In genomic region chr14:49677643-49678042, GRCh38 we compare ENCODE assay signal across 18 cellular contexts. TPM values are rescaled to one million over a fixed set of nuclear protein-coding genes. Genes with fewer than 3 reads are reported as not detected.
A peak's percentile ranks its signal among the peaks of the same experiment; 100 is the strongest.
DNase-seq lines count a peak whose midpoint lies in the region; FAIRE-seq and TF ChIP-seq lines count a peak whose summit lies in the region.
"Had no signal": no experiment of that assay in that cellular context is flagged by ENCODE, and none has a peak within 500 bp of the region (broad histone marks: within the 10 kb centered on the region; RNA-seq: fewer than 3 reads in every experiment).

No MANE protein-coding gene starts in this region.

- WGBS in H1 (ENCODE audit: extremely low coverage in 1 of 2, insufficient coverage in 1 of 2, insufficient read length in 1 of 2, insufficient replicate concordance in 2 of 2, low coverage in 1 of 2, low lambda C conversion rate in 2 of 2, missing lambda C conversion rate in 1 of 2), 2 experiments = 90% methylated on average over 4 of the region's 4 CpGs; no CpG with 5 or more reads in 1 of the 2 experiments

- H3K4me3 ChIP-seq in GM12865 (ENCODE audit: low read depth, low read length) (no peak overlapping the region), Loucy (ENCODE audit: low read length, poor library complexity, severe bottlenecking) (no peak overlapping the region), H1 (ENCODE audit: extremely low read depth in 1 of 4, insufficient read depth in 2 of 4, low read depth in 3 of 4, low read length in 4 of 4) (no peak overlapping the region)
- H3K4me3 ChIP-seq: breast epithelium had no signal

- no peak overlapping the region for H2BK5ac ChIP-seq in H1 (ENCODE audit: low read depth, low read length)

- CTCF ChIA-PET in H1 (lab: Charles Lee; ENCODE audit: partially characterized antibody) = interaction anchor here (0.9 to 1.6 kb wide), 4 partner anchors 9 to 41 kb away, joined by 3 to 4 read pairs (median 3); no protein-coding TSS in a partner anchor

- no peak for TF ChIP-seq EP300 in H1 (IDR thresholded peaks at IDR 0.05; ENCODE audit: borderline replicate concordance in 1 of 2, low read depth in 2 of 2, low read length in 2 of 2)

- peaks cover 1% of the 10 kb centered on the region for H3K4me1 ChIP-seq in Loucy (ENCODE audit: insufficient read depth, low read length, poor library complexity, severe bottlenecking)
- no peaks in the 10 kb centered on the region for H3K4me1 ChIP-seq in H1 (replicated peaks in 1 of 4; ENCODE audit: control insufficient read depth in 3 of 4, insufficient read depth in 4 of 4, low read length in 3 of 4)
- H3K4me1 ChIP-seq: breast epithelium had no signal

- no peak overlapping the region for H3K9ac ChIP-seq in Loucy (ENCODE audit: low read depth, low read length, poor library complexity, severe bottlenecking)
- no peak overlapping the region for H3K9ac ChIP-seq in H1 (replicated peaks in 1 of 4; ENCODE audit: extremely low read depth in 1 of 4, low read depth in 3 of 4, low read length in 3 of 4)

- H4K20me1 ChIP-seq in Loucy (ENCODE audit: insufficient read depth, low read length, poor library complexity, severe bottlenecking) (peaks cover under 1% of the 10 kb centered on the region), H1 (replicated peaks in 1 of 2; ENCODE audit: control insufficient read depth in 1 of 2, insufficient read depth in 2 of 2, low read length in 2 of 2) (peaks cover 0 to 4% of the 10 kb centered on the region in 2 experiments)

- H3K9me3 ChIP-seq in Loucy (ENCODE audit: insufficient read depth, low read depth, low read length) = no peaks in the 10 kb centered on the region
- no peaks in the 10 kb centered on the region for H3K9me3 ChIP-seq in H1 (ENCODE audit: insufficient read depth in 2 of 2, low read depth in 1 of 2, low read length in 1 of 2)
- H3K9me3 ChIP-seq: breast epithelium had no signal

- H3K27me3 ChIP-seq in Loucy (ENCODE audit: insufficient read depth, low read length, poor library complexity, severe bottlenecking) (no peaks in the 10 kb centered on the region), H1 (replicated peaks in 1 of 4; ENCODE audit: control insufficient read depth in 3 of 4, extremely low read depth in 1 of 4, insufficient read depth in 3 of 4, low read length in 3 of 4) (no peaks in the 10 kb centered on the region)
- H3K27me3 ChIP-seq: breast epithelium had no signal

- H3K56ac ChIP-seq in H1 (replicated peaks; ENCODE audit: insufficient read length, low read depth, low read length) = no peak overlapping the region

- H2AFZ ChIP-seq in Loucy (ENCODE audit: low read length) = no peak overlapping the region
- no peak overlapping the region for H2AFZ ChIP-seq in H1 (ENCODE audit: low read length)

- POLR2A ChIA-PET in H1 (lab: Charles Lee; ENCODE audit: partially characterized antibody) = interaction anchor here (0.9 to 1.8 kb wide), 4 partner anchors 10 to 90 kb away, joined by 3 to 11 read pairs (median 4); partner anchors contain the start of genes KLHDC2 and POLE2

- no peak overlapping the region for H2BK20ac ChIP-seq in H1 (ENCODE audit: low read length)

- H3K36me3 Mint-ChIP-seq in osteocyte (ENCODE audit: unreplicated experiment) = peaks cover 3% of the 10 kb centered on the region

- no peak overlapping the region for H3K4ac ChIP-seq in H1 (replicated peaks; ENCODE audit: insufficient read length, low read depth, low read length)

- H3K4me2 ChIP-seq in Loucy (ENCODE audit: low read depth, low read length, poor library complexity, severe bottlenecking) (no peak overlapping the region), H1 (ENCODE audit: insufficient read depth in 1 of 2, low read depth in 2 of 2, low read length in 2 of 2) (no peak overlapping the region)

- H3K79me2 ChIP-seq in Loucy (ENCODE audit: insufficient read depth, low read length) (peaks cover 21% of the 10 kb centered on the region), H1 (ENCODE audit: control insufficient read depth in 1 of 2, insufficient read depth in 2 of 2, low read length in 2 of 2) (no peaks in the 10 kb centered on the region)

- H3K79me1 ChIP-seq in H1 (ENCODE audit: low read depth, low read length) = no peaks in the 10 kb centered on the region

- H2AK5ac ChIP-seq in H1 (ENCODE audit: low read depth, low read length) = no peak overlapping the region

- no peaks in the 10 kb centered on the region for H3F3A ChIP-seq in Loucy (ENCODE audit: low read depth)

- TF ChIP-seq POLR2A in H1 (IDR thresholded peaks at IDR 0.05; ENCODE audit: control extremely low read depth in 1 of 2, low read depth in 2 of 2, low read length in 2 of 2) = no peak

- H4K8ac ChIP-seq in H1 (ENCODE audit: extremely low read depth, insufficient read depth, low read length) = no peak overlapping the region

- no peak overlapping the region for H2BK120ac ChIP-seq in H1 (replicated peaks; ENCODE audit: low read depth, low read length)

- TF ChIP-seq CTCF in GM12865 (IDR thresholded peaks at IDR 0.05; ENCODE audit: insufficient read depth, low read depth, low read length, missing control alignments) (peak; percentile 12), Loucy (conservative IDR thresholded peaks at IDR 0.05; ENCODE audit: low read length) (peak; percentile 33), H1 (IDR thresholded peaks at IDR 0.05; ENCODE audit: control extremely low read depth in 1 of 3, insufficient read depth in 1 of 3, low read depth in 1 of 3, low read length in 3 of 3) (peak in 2 of 3 experiments; percentile 35 to 36; a peak in 2 of 4 replicates), osteocyte (IDR thresholded peaks at IDR 0.05) (peak; percentile 14)

- H2BK12ac ChIP-seq in H1 (ENCODE audit: low read depth, low read length) = no peak overlapping the region

- H3K9me2 ChIP-seq in Loucy (replicated peaks; ENCODE audit: low read depth, low read length) = no peaks in the 10 kb centered on the region

- no peaks in the 10 kb centered on the region for H3K27me3 Mint-ChIP-seq in osteocyte (ENCODE audit: unreplicated experiment)
- H3K27me3 Mint-ChIP-seq: activated naive CD8-positive, alpha-beta T cell; CD4-positive, CD25-positive, alpha-beta regulatory T cell had no signal

- H3K36me3 ChIP-seq in Loucy (ENCODE audit: insufficient read depth, low read length) (peaks cover 58% of the 10 kb centered on the region; the same call in 1 of the 2 replicates), H1 (ENCODE audit: control insufficient read depth in 2 of 4, insufficient read depth in 4 of 4, low read length in 3 of 4) (peaks cover 0 to 53% (median 25%) of the 10 kb centered on the region in 4 experiments; a peak in 7 of 8 replicates)
- H3K36me3 ChIP-seq: breast epithelium had no signal

- DNase-seq in GM12865 (ENCODE audit: low read depth) (no peak), H1 (ENCODE audit: low read depth in 1 of 2, low spot score in 2 of 2) (no peak), osteocyte (ENCODE audit: extremely low spot score, unreplicated experiment) (no peak), glomerular visceral epithelial cell (ENCODE audit: extremely low spot score) (no peak), COLO668 (lab: John Stamatoyannopoulos, UW; ENCODE audit: unreplicated experiment) (no peak)
- no peak for DNase-seq in stimulated activated CD4-positive, alpha-beta T cell treated with anti-CD3 and anti-CD28 coated beads, Interleukin-4, amount 100 ng/mL, for 4 hours
- DNase-seq: activated CD4-positive, alpha-beta T cell treated with anti-CD3 and anti-CD28 coated beads, Interleukin-2, amount 50 U/mL, for 1 hour; activated T-cell treated with anti-CD3 and anti-CD28 coated beads, Interleukin-2, amount 50 U/mL, for 1 hour; CD4-positive, CD25-positive, alpha-beta regulatory T cell; effector CD4-positive, alpha-beta T cell; EL; NCI-H1417 treated with DMSO at 0.1 percent for 48 hours; SIG-M5; stimulated activated CD4-positive, alpha-beta T cell treated with anti-CD3 and anti-CD28 coated beads, Interleukin-1b, Interleukin-23, amount 100 ng/mL, for 48 hours; T1000 had no signal

- no peaks in the 10 kb centered on the region for H3K4me1 Mint-ChIP-seq in osteocyte (ENCODE audit: unreplicated experiment)
- H3K4me1 Mint-ChIP-seq: CD4-positive, CD25-positive, alpha-beta regulatory T cell had no signal

- H3K27ac ChIP-seq in H1 (ENCODE audit: low read depth, low read length) = no peak overlapping the region
- H3K27ac ChIP-seq: breast epithelium had no signal

- no peaks in the 10 kb centered on the region for H3K9me3 Mint-ChIP-seq in osteocyte (ENCODE audit: unreplicated experiment)

- H2BK15ac ChIP-seq in H1 (ENCODE audit: low read length) = no peak overlapping the region

- H3K14ac ChIP-seq in H1 (ENCODE audit: insufficient read length) = no peak overlapping the region

- no peak overlapping the region for H3K27ac Mint-ChIP-seq in osteocyte (ENCODE audit: unreplicated experiment)
- H3K27ac Mint-ChIP-seq: activated naive CD8-positive, alpha-beta T cell had no signal

- H4K91ac ChIP-seq in H1 (replicated peaks; ENCODE audit: insufficient read length, low read length) = no peak overlapping the region

- no peak overlapping the region for H3K4me3 Mint-ChIP-seq in osteocyte (ENCODE audit: unreplicated experiment)
- H3K4me3 Mint-ChIP-seq: activated naive CD8-positive, alpha-beta T cell; CD4-positive, CD25-positive, alpha-beta regulatory T cell had no signal

- FAIRE-seq in H1 (lab: Jason Lieb, UNC) = no peak

- no peak; a peak in 1 of 4 replicates for TF ChIP-seq RAD21 in H1 (IDR thresholded peaks at IDR 0.05 in 1 of 2, conservative IDR thresholded peaks at IDR 0.05 in 1 of 2; ENCODE audit: low read depth in 2 of 2, low read length in 2 of 2)

- H3K18ac ChIP-seq in H1 (ENCODE audit: extremely low read depth, low read length) = no peak overlapping the region

- no peak overlapping the region for H4K5ac ChIP-seq in H1 (ENCODE audit: insufficient read length, low read depth, low read length)

- no peak overlapping the region for H3K23ac ChIP-seq in H1 (ENCODE audit: insufficient read length)

- H3K23me2 ChIP-seq in H1 (ENCODE audit: low read depth, low read length) = no peaks in the 10 kb centered on the region

RNA-seq across cellular contexts. Expression of gene POLE2, which starts 10.4 kb away (rescaled TPM):
- 31.2 and 34.0 TPM in 2 replicates for total RNA-seq in H1 (2021; fragmentation: NEBNext Ultra II Directional; extraction: Animal tissue kit (Norgen Biotek cat#: 25700))
- polyA plus RNA-seq in H1 (2011; rRNA removed) = 24.5 and 41.7 TPM in 2 replicates
- 31.3 TPM for polyA plus RNA-seq in H1 (2011; cell fraction: cytosol; rRNA removed)
- polyA plus RNA-seq in H1 (2011; cell fraction: nucleus; rRNA removed) = 26.3 TPM
- polyA plus RNA-seq in H1 (2012, experiment 1 of 2) = 22.3 to 34.7 TPM (median 26.4 TPM) in 4 replicates
- 10.6 TPM for polyA plus RNA-seq in H1 (2012, experiment 2 of 2)
- 34.4 TPM for polyA plus RNA-seq in H1 (2013, experiment 1 of 2)
- polyA plus RNA-seq in H1 (2013, experiment 2 of 2) = 31.3 TPM
- polyA minus RNA-seq in H1 (2011; rRNA and poly(A)+ RNA removed) = 30.6 and 42.3 TPM in 2 replicates
- 9.9 TPM for polyA minus RNA-seq in H1 (2011; cell fraction: cytosol; rRNA and poly(A)+ RNA removed)
- polyA minus RNA-seq in H1 (2011; cell fraction: nucleus; rRNA and poly(A)+ RNA removed) = 35.8 TPM
- 4.1 and 4.8 TPM in 2 replicates for total RNA-seq in osteocyte

RNA-seq across cellular contexts. Expression of gene KLHDC1, which starts 15.3 kb away (rescaled TPM):
- total RNA-seq in H1 (2021; fragmentation: NEBNext Ultra II Directional; extraction: Animal tissue kit (Norgen Biotek cat#: 25700)) = not detected in 2 replicates
- 0.08 TPM in 1 of 2 replicates, not detected in the other for polyA plus RNA-seq in H1 (2011; rRNA removed)
- polyA plus RNA-seq in H1 (2011; cell fraction: cytosol; rRNA removed) = 0.09 TPM
- polyA plus RNA-seq in H1 (2011; cell fraction: nucleus; rRNA removed) = not detected
- not detected in 4 replicates for polyA plus RNA-seq in H1 (2012, experiment 1 of 2)
- polyA plus RNA-seq in H1 (2012, experiment 2 of 2) = not detected
- not detected for polyA plus RNA-seq in H1 (2013, experiment 1 of 2)
- not detected for polyA plus RNA-seq in H1 (2013, experiment 2 of 2)
- not detected in 2 replicates for polyA minus RNA-seq in H1 (2011; rRNA and poly(A)+ RNA removed)
- polyA minus RNA-seq in H1 (2011; cell fraction: cytosol; rRNA and poly(A)+ RNA removed) = not detected
- not detected for polyA minus RNA-seq in H1 (2011; cell fraction: nucleus; rRNA and poly(A)+ RNA removed)
- total RNA-seq in osteocyte = 5.3 and 5.8 TPM in 2 replicates

RNA-seq across cellular contexts. Expression of gene DNAAF2, which starts 42.6 kb away (rescaled TPM):
- 27.5 and 30.0 TPM in 2 replicates for total RNA-seq in H1 (2021; fragmentation: NEBNext Ultra II Directional; extraction: Animal tissue kit (Norgen Biotek cat#: 25700))
- 12.2 and 13.1 TPM in 2 replicates for polyA plus RNA-seq in H1 (2011; rRNA removed)
- 19.4 TPM for polyA plus RNA-seq in H1 (2011; cell fraction: cytosol; rRNA removed)
- polyA plus RNA-seq in H1 (2011; cell fraction: nucleus; rRNA removed) = 8.6 TPM
- polyA plus RNA-seq in H1 (2012, experiment 1 of 2) = 15.7 to 25.0 TPM (median 17.1 TPM) in 4 replicates
- 5.3 TPM for polyA plus RNA-seq in H1 (2012, experiment 2 of 2)
- polyA plus RNA-seq in H1 (2013, experiment 1 of 2) = 14.7 TPM
- polyA plus RNA-seq in H1 (2013, experiment 2 of 2) = 14.4 TPM
- 4.5 and 5.9 TPM in 2 replicates for polyA minus RNA-seq in H1 (2011; rRNA and poly(A)+ RNA removed)
- polyA minus RNA-seq in H1 (2011; cell fraction: cytosol; rRNA and poly(A)+ RNA removed) = 10.2 TPM
- 10.3 TPM for polyA minus RNA-seq in H1 (2011; cell fraction: nucleus; rRNA and poly(A)+ RNA removed)
- total RNA-seq in osteocyte = 7.3 and 8.4 TPM in 2 replicates

RNA-seq across cellular contexts. Expression of gene MGAT2, which starts 57.0 kb away (rescaled TPM):
- 23.7 and 24.5 TPM in 2 replicates for total RNA-seq in H1 (2021; fragmentation: NEBNext Ultra II Directional; extraction: Animal tissue kit (Norgen Biotek cat#: 25700))
- polyA plus RNA-seq in H1 (2011; rRNA removed) = 10.0 and 10.6 TPM in 2 replicates
- polyA plus RNA-seq in H1 (2011; cell fraction: cytosol; rRNA removed) = 12.6 TPM
- 6.7 TPM for polyA plus RNA-seq in H1 (2011; cell fraction: nucleus; rRNA removed)
- polyA plus RNA-seq in H1 (2012, experiment 1 of 2) = 3.7 to 12.2 TPM (median 11.4 TPM) in 4 replicates
- polyA plus RNA-seq in H1 (2012, experiment 2 of 2) = 3.4 TPM
- 23.5 TPM for polyA plus RNA-seq in H1 (2013, experiment 1 of 2)
- 25.9 TPM for polyA plus RNA-seq in H1 (2013, experiment 2 of 2)
- 10.0 and 11.1 TPM in 2 replicates for polyA minus RNA-seq in H1 (2011; rRNA and poly(A)+ RNA removed)
- 8.4 TPM for polyA minus RNA-seq in H1 (2011; cell fraction: cytosol; rRNA and poly(A)+ RNA removed)
- 10.4 TPM for polyA minus RNA-seq in H1 (2011; cell fraction: nucleus; rRNA and poly(A)+ RNA removed)
- total RNA-seq in osteocyte = 46.6 and 50.6 TPM in 2 replicates

RNA-seq across cellular contexts. Expression of gene RPL36AL, which starts 57.2 kb away (rescaled TPM):
- total RNA-seq in H1 (2021; fragmentation: NEBNext Ultra II Directional; extraction: Animal tissue kit (Norgen Biotek cat#: 25700)) = 230 and 233 TPM in 2 replicates
- 79.0 and 138 TPM in 2 replicates for polyA plus RNA-seq in H1 (2011; rRNA removed)
- 220 TPM for polyA plus RNA-seq in H1 (2011; cell fraction: cytosol; rRNA removed)
- 27.1 TPM for polyA plus RNA-seq in H1 (2011; cell fraction: nucleus; rRNA removed)
- polyA plus RNA-seq in H1 (2012, experiment 1 of 2) = 382 to 464 TPM (median 426 TPM) in 4 replicates
- 104 TPM for polyA plus RNA-seq in H1 (2012, experiment 2 of 2)
- 619 TPM for polyA plus RNA-seq in H1 (2013, experiment 1 of 2)
- polyA plus RNA-seq in H1 (2013, experiment 2 of 2) = 686 TPM
- 61.5 and 70.8 TPM in 2 replicates for polyA minus RNA-seq in H1 (2011; rRNA and poly(A)+ RNA removed)
- polyA minus RNA-seq in H1 (2011; cell fraction: cytosol; rRNA and poly(A)+ RNA removed) = 48.9 TPM
- polyA minus RNA-seq in H1 (2011; cell fraction: nucleus; rRNA and poly(A)+ RNA removed) = 24.0 TPM
- 171 and 187 TPM in 2 replicates for total RNA-seq in osteocyte
